In genomic region chr10:71835671-71836593, GRCh38 we compare ENCODE assay signal across 1 cellular context.
TF ChIP-seq lines count a peak whose summit lies in the region.

No MANE protein-coding gene starts in this region.

TF ChIP-seq in GM12878, 131 proteins besides CTCF, POLR2A, EP300 and RAD21 (continued from another document and continues in another):
- TF ChIP-seq CEBPZ (IDR thresholded peaks at IDR 0.05; ENCODE audit: low read depth, low read length) (no peak), ZNF687 (IDR thresholded peaks at IDR 0.05) (no peak), RUNX3 (IDR thresholded peaks at IDR 0.05; ENCODE audit: low read length) (peak; percentile 99), E2F4 (IDR thresholded peaks at IDR 0.05; ENCODE audit: low read depth, low read length) (no peak), ZBTB40 (IDR thresholded peaks at IDR 0.05; ENCODE audit: borderline replicate concordance) (no peak), SMC3 (IDR thresholded peaks at IDR 0.05; ENCODE audit: borderline replicate concordance, low read length) (peak; percentile 24; the same call in 1 of the 2 replicates), SIN3A (IDR thresholded peaks at IDR 0.05; ENCODE audit: low read depth, low read length) (no peak), MYC (IDR thresholded peaks at IDR 0.05; ENCODE audit: insufficient read depth, insufficient read length, insufficient replicate concordance, low read length, severe bottlenecking) (no peak), RBBP5 (conservative IDR thresholded peaks at IDR 0.05) (no peak), ETV6 (conservative IDR thresholded peaks at IDR 0.05 in 1 of 2, IDR thresholded peaks at IDR 0.05 in 1 of 2; ENCODE audit: borderline replicate concordance in 1 of 2, low read depth in 1 of 2) (peak in 1 of 2 experiments; percentile 80; a peak in 2 of 4 replicates), MLLT1 (IDR thresholded peaks at IDR 0.05) (peak; percentile 90), NFIC (IDR thresholded peaks at IDR 0.05; ENCODE audit: low read depth, low read length) (peak; percentile 97), BHLHE40 (IDR thresholded peaks at IDR 0.05; ENCODE audit: borderline replicate concordance in 1 of 2, low read depth in 2 of 2, low read length in 1 of 2) (peak; percentile 92 to 94), EED (IDR thresholded peaks at IDR 0.05; ENCODE audit: low read depth) (peak; percentile 97; the same call in 1 of the 2 replicates), PAX8 (IDR thresholded peaks at IDR 0.05) (no peak), ELK1 (IDR thresholded peaks at IDR 0.05; ENCODE audit: low read depth, low read length) (no peak), FOXK2 (IDR thresholded peaks at IDR 0.05) (no peak), ZNF217 (IDR thresholded peaks at IDR 0.05) (peak; percentile 97), ZSCAN29 (IDR thresholded peaks at IDR 0.05) (no peak), PML (IDR thresholded peaks at IDR 0.05; ENCODE audit: low read length) (peak; percentile 89), SPI1 (IDR thresholded peaks at IDR 0.05; ENCODE audit: borderline replicate concordance, insufficient read depth, low read depth, low read length) (peak; percentile 33; the same call in 1 of the 2 replicates), PAX5 (IDR thresholded peaks at IDR 0.05; ENCODE audit: borderline replicate concordance, low read depth, low read length) (peak; percentile 100), NBN (IDR thresholded peaks at IDR 0.05) (peak; percentile 91), SUZ12 (IDR thresholded peaks at IDR 0.05; ENCODE audit: unreplicated experiment) (no peak), PRDM15 (CRISPR knock-in tag; IDR thresholded peaks at IDR 0.05) (no peak), EZH2 (IDR thresholded peaks at IDR 0.05; ENCODE audit: borderline replicate concordance, control insufficient read depth, low read depth, low read length) (no peak), CUX1 (IDR thresholded peaks at IDR 0.05; ENCODE audit: insufficient replicate concordance, low read depth, low read length) (peak; percentile 85), IRF4 (IDR thresholded peaks at IDR 0.05; ENCODE audit: low read depth, low read length) (peak; percentile 96), HDAC6 (IDR thresholded peaks at IDR 0.05; ENCODE audit: unreplicated experiment) (no peak), CREM (IDR thresholded peaks at IDR 0.05; ENCODE audit: low read depth) (peak; percentile 93)
